In genomic region chr15:77633134-77633912, GRCh38 we compare ENCODE assay signal across 1 cellular context.
A peak's percentile ranks its signal among the peaks of the same experiment; 100 is the strongest.
TF ChIP-seq lines count a peak whose summit lies in the region.

No MANE protein-coding gene starts in this region.

TF ChIP-seq in HepG2, 621 proteins besides CTCF, POLR2A, EP300 and RAD21 (continued from another document and continues in another):
- TF ChIP-seq ZNF574 (CRISPR knock-in tag; IDR thresholded peaks at IDR 0.05) (peak; percentile 90), IRF1 (CRISPR knock-in tag; IDR thresholded peaks at IDR 0.05; ENCODE audit: low read depth) (no peak), ZBED4 (CRISPR knock-in tag; IDR thresholded peaks at IDR 0.05; ENCODE audit: borderline replicate concordance) (peak; percentile 85), ZSCAN31 (CRISPR knock-in tag; IDR thresholded peaks at IDR 0.05; ENCODE audit: low read depth) (peak; percentile 76; the same call in 1 of the 2 replicates), ZFP90 (CRISPR knock-in tag; IDR thresholded peaks at IDR 0.05; ENCODE audit: borderline replicate concordance) (peak; percentile 90; the same call in 1 of the 2 replicates), TBX2 (CRISPR knock-in tag; IDR thresholded peaks at IDR 0.05; ENCODE audit: borderline replicate concordance) (peak; percentile 45; the same call in 1 of the 2 replicates), PHF20 (CRISPR knock-in tag; IDR thresholded peaks at IDR 0.05) (no peak), ZNF44 (CRISPR knock-in tag; IDR thresholded peaks at IDR 0.05) (no peak), PRDM10 (CRISPR knock-in tag; IDR thresholded peaks at IDR 0.05; ENCODE audit: low read depth) (peak; percentile 66; the same call in 1 of the 2 replicates), PITX1 (CRISPR knock-in tag; IDR thresholded peaks at IDR 0.05) (peak; percentile 59), MTF2 (CRISPR knock-in tag; IDR thresholded peaks at IDR 0.05; ENCODE audit: borderline replicate concordance) (peak; percentile 99), DMTF1 (CRISPR knock-in tag; IDR thresholded peaks at IDR 0.05) (no peak), BCL6 (CRISPR knock-in tag; IDR thresholded peaks at IDR 0.05) (peak; percentile 47), IKZF5 (CRISPR knock-in tag; IDR thresholded peaks at IDR 0.05) (peak; percentile 79; the same call in 1 of the 2 replicates), ZNF564 (CRISPR knock-in tag; IDR thresholded peaks at IDR 0.05) (peak; percentile 67; the same call in 1 of the 2 replicates), ZNF484 (CRISPR knock-in tag; IDR thresholded peaks at IDR 0.05; ENCODE audit: borderline replicate concordance, low read depth) (no peak), EHMT2 (IDR thresholded peaks at IDR 0.05; ENCODE audit: borderline replicate concordance, low read depth, low read length) (no peak), NR1H2 (CRISPR knock-in tag; IDR thresholded peaks at IDR 0.05; ENCODE audit: borderline replicate concordance, low read depth) (no peak), ZFP1 (CRISPR knock-in tag; IDR thresholded peaks at IDR 0.05) (no peak), HNRNPH1 (optimal IDR thresholded peaks at IDR 0.05; ENCODE audit: low read depth, low read length) (no peak), CEBPZ (IDR thresholded peaks at IDR 0.05; ENCODE audit: low read length) (no peak), AKAP8 (CRISPR knock-in tag; IDR thresholded peaks at IDR 0.05) (no peak), ZNF772 (CRISPR knock-in tag; IDR thresholded peaks at IDR 0.05) (peak; percentile 72; the same call in 1 of the 2 replicates), TP53 (CRISPR knock-in tag; conservative IDR thresholded peaks at IDR 0.05) (0 out of 2 replicates have a peak, but pooled peaks have one; percentile 25), KMT2A (CRISPR knock-in tag; IDR thresholded peaks at IDR 0.05) (peak; percentile 75; the same call in 1 of the 2 replicates), TAF1 (CRISPR knock-in tag; IDR thresholded peaks at IDR 0.05) (peak; percentile 33; the same call in 1 of the 2 replicates), ZNF317 (CRISPR knock-in tag; IDR thresholded peaks at IDR 0.05) (no peak), PLRG1 (conservative IDR thresholded peaks at IDR 0.05) (no peak), KDM3A (CRISPR knock-in tag; IDR thresholded peaks at IDR 0.05; ENCODE audit: low read depth) (peak; percentile 67; the same call in 1 of the 2 replicates), ZNF350 (CRISPR knock-in tag; IDR thresholded peaks at IDR 0.05; ENCODE audit: borderline replicate concordance, low read depth) (peak; percentile 70; the same call in 1 of the 2 replicates), MLXIP (CRISPR knock-in tag; IDR thresholded peaks at IDR 0.05; ENCODE audit: borderline replicate concordance) (no peak)
